In the genomic region with DNA sequence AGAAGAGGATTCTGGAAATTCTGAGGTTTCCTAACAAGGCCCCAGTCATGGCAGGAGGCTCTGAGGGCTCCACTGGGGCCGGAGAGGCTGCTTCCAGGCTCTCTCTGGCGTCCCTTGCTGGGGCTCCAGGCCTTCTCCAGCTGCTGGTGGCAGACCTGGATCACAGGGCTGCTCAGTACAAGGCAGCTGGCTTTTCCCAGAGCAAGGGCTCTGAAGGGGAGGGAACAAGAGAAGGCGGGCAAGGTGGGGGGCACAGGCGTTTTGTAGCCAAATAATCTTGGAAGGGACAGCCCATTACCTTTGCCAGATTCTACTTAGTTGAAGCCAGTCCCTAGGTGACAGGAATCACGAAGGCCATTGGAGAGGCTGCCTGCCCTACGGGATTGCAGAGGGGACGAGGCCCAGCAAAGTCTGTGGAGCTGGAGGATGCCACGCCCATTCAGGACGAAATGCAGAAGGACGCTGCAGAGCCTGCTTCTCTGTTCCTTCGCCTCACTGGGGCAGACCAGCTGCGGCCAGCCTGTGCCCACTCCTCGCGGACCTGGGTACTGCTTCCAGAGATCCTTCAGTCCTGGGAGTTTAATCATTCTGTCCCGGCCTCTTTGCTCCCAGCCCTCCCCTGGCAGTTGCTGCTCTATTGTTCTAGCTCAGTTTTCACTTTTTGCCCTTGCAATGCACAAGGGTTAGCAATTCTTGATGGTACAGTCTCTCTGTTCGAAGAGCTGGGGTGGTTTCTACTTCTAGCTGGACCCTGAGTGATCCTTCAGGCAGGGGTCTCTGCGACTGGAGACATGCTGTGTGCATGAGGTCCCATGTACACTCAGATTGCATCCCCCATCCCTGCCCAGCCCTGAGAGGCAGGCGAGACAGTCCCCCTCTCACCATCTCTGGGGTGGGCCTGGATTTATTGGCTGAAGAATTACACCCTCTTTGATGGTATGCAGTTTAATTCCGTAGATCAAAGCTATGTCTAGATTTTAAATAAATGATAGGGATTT, we compare ENCODE assay signal across 30 cellular contexts.
A peak's percentile ranks its signal among the peaks of the same experiment; 100 is the strongest.
DNase-seq lines count a peak whose midpoint lies in the region; ATAC-seq, FAIRE-seq and TF ChIP-seq lines count a peak whose summit lies in the region.
"Had no signal": no experiment of that assay in that cellular context is flagged by ENCODE, and none has a peak within 500 bp of the region (broad histone marks: within the 10 kb centered on the region; RNA-seq: fewer than 3 reads in every experiment).

No MANE protein-coding gene starts in this region.

- TF ChIP-seq EP300 in SK-N-SH (IDR thresholded peaks at IDR 0.05; ENCODE audit: borderline replicate concordance in 1 of 2, low read depth in 1 of 2, low read length in 1 of 2), result no peak

- no peak for TF ChIP-seq CTCF in SK-N-SH (IDR thresholded peaks at IDR 0.05)

- no peak overlapping the region for H3K9ac ChIP-seq in SK-N-SH

- peaks cover 12% of the 10 kb centered on the region for H3K4me1 Mint-ChIP-seq in activated T-helper 2 cell treated with anti-CD3 and anti-CD28 coated beads, Interferon-gamma antibody, Interleukin-2, Interleukin-4, amounts not matched to agents 10 μg/mL and 5 μg/mL and 100 μg/mL, durations not matched to agents 14 hours and 24 hours and 36 hours (ENCODE audit: low read depth)

- DNase-seq in SK-N-SH (peak; percentile 4), iPS-NIHi11 (ENCODE audit: low spot score) (peak; percentile 5), sciatic nerve (ENCODE audit: low spot score) (peak; percentile 54), DMS79 treated with DMSO at 0.1 percent for 48 hours (lab: John Stamatoyannopoulos, UW) (no peak), activated T-cell treated with anti-CD3 and anti-CD28 coated beads for 4 hours (no peak), GM12891 (ENCODE audit: insufficient read length, low spot score) (no peak)
- peak; percentile 2 for DNase-seq in activated T-helper 2 cell treated with anti-CD3 and anti-CD28 coated beads, Interferon-gamma antibody, Interleukin-2, Interleukin-4, amounts not matched to agents 10 μg/mL and 5 μg/mL and 100 μg/mL, durations not matched to agents 14 hours and 24 hours and 36 hours (ENCODE audit: low spot score)
- DNase-seq: activated CD4-positive, alpha-beta T cell treated with anti-CD3 and anti-CD28 coated beads, Interleukin-2, amount 10 ng/mL, durations not matched to agents 7 days and 5 days; activated effector memory CD4-positive, alpha-beta T cell treated with anti-CD3 and anti-CD28 coated beads, Interleukin-2, amount 50 U/mL, for 16 hours; CD8-positive, alpha-beta memory T cell; DMS53; GF-D8; immature natural killer cell; MM.1S; NCI-H1436 treated with DMSO at 0.1 percent for 48 hours; NCI-H2171; NCI-H748 treated with DMSO at 0.1 percent for 48 hours; SHP77 treated with DMSO at 0.1 percent for 48 hours; spleen; stimulated activated CD4-positive, alpha-beta T cell treated with anti-CD3 and anti-CD28 coated beads, Interleukin-4, amount 100 ng/mL, for 24 hours; T-helper 1 cell had no signal

- ATAC-seq in SK-N-SH treated with all-trans-retinoic acid at 6 μM for 48 hours (no peak; the same call in 2 of the 3 replicates), sciatic nerve (no peak)

- no peaks in the 10 kb centered on the region for H3K9me2 ChIP-seq in SK-N-SH

- no peak overlapping the region for H3K4me3 Mint-ChIP-seq in activated T-helper 2 cell treated with anti-CD3 and anti-CD28 coated beads, Interferon-gamma antibody, Interleukin-2, Interleukin-4, amounts not matched to agents 10 μg/mL and 5 μg/mL and 100 μg/mL, durations not matched to agents 14 hours and 24 hours and 36 hours (ENCODE audit: low read depth)
- H3K4me3 Mint-ChIP-seq: activated CD4-positive, alpha-beta T cell treated with anti-CD3 and anti-CD28 coated beads, Interleukin-2, amount 10 ng/mL, durations not matched to agents 7 days and 5 days; brain; CD8-positive, alpha-beta memory T cell; immature natural killer cell; stimulated activated naive CD8-positive, alpha-beta T cell treated with anti-CD3 and anti-CD28 coated beads, Interleukin-15, Interleukin-2, amounts not matched to agents 100 ng/mL and 50 ng/mL, for 24 hours had no signal

- H3K9me3 ChIP-seq in SK-N-SH, result no peaks in the 10 kb centered on the region
- H3K9me3 ChIP-seq: neutrophil, spleen, tibial nerve had no signal

- H3K27ac Mint-ChIP-seq in activated T-helper 2 cell treated with anti-CD3 and anti-CD28 coated beads, Interferon-gamma antibody, Interleukin-2, Interleukin-4, amounts not matched to agents 10 μg/mL and 5 μg/mL and 100 μg/mL, durations not matched to agents 14 hours and 24 hours and 36 hours, result no peak overlapping the region
- H3K27ac Mint-ChIP-seq: brain; CD8-positive, alpha-beta memory T cell; immature natural killer cell; stimulated activated naive CD8-positive, alpha-beta T cell treated with anti-CD3 and anti-CD28 coated beads, Interleukin-15, Interleukin-2, amounts not matched to agents 100 ng/mL and 50 ng/mL, for 24 hours had no signal

- 86% methylated on average over 18 of the region's 19 CpGs for WGBS in SK-N-SH (ENCODE audit: low lambda C conversion rate)

- H3K36me3 ChIP-seq in SK-N-SH (replicated peaks in 1 of 2; ENCODE audit: control insufficient read depth in 1 of 2, insufficient read depth in 2 of 2, low read length in 1 of 2), result no peaks in the 10 kb centered on the region
- H3K36me3 ChIP-seq: neutrophil, spleen, tibial nerve had no signal

- H3K27me3 ChIP-seq in SK-N-SH (ENCODE audit: insufficient read depth), result no peaks in the 10 kb centered on the region
- H3K27me3 ChIP-seq: neutrophil, spleen, tibial nerve had no signal

- H4K20me1 ChIP-seq in SK-N-SH (ENCODE audit: insufficient read depth), result no peaks in the 10 kb centered on the region

- no peak for TF ChIP-seq RAD21 in SK-N-SH (IDR thresholded peaks at IDR 0.05; ENCODE audit: low read length)

- no peak overlapping the region for H2AFZ ChIP-seq in SK-N-SH (ENCODE audit: low read depth)

- FAIRE-seq in GM12891 (lab: Jason Lieb, UNC), result no peak
- FAIRE-seq: colon, endometrium had no signal

- H3K4me1 ChIP-seq in SK-N-SH (ENCODE audit: control insufficient read depth in 1 of 2, insufficient read depth in 2 of 2, low read depth in 1 of 2, low read length in 1 of 2), result no peaks in the 10 kb centered on the region
- H3K4me1 ChIP-seq: tibial nerve had no signal

- no peak overlapping the region for H3K4me3 ChIP-seq in SK-N-SH (ENCODE audit: low read depth in 2 of 2, low read length in 1 of 2)
- H3K4me3 ChIP-seq: spleen, tibial nerve had no signal

- H3F3A ChIP-seq in SK-N-SH (replicated peaks; ENCODE audit: insufficient read depth), result no peaks in the 10 kb centered on the region

- no peak overlapping the region for H3K4me2 ChIP-seq in SK-N-SH

- POLR2A ChIA-PET in SK-N-SH (lab: Yijun Ruan, JAX), result no interaction called here

- peaks cover 4% of the 10 kb centered on the region for H3K36me3 Mint-ChIP-seq in activated T-helper 2 cell treated with anti-CD3 and anti-CD28 coated beads, Interferon-gamma antibody, Interleukin-2, Interleukin-4, amounts not matched to agents 10 μg/mL and 5 μg/mL and 100 μg/mL, durations not matched to agents 14 hours and 24 hours and 36 hours (ENCODE audit: low read depth)
- H3K36me3 Mint-ChIP-seq: brain; CD8-positive, alpha-beta memory T cell; immature natural killer cell had no signal

- TF ChIP-seq POLR2A in GM12891 (IDR thresholded peaks at IDR 0.05; ENCODE audit: low read depth, low read length), result no peak

- peaks cover 5% of the 10 kb centered on the region for H3K9me3 Mint-ChIP-seq in activated T-helper 2 cell treated with anti-CD3 and anti-CD28 coated beads, Interferon-gamma antibody, Interleukin-2, Interleukin-4, amounts not matched to agents 10 μg/mL and 5 μg/mL and 100 μg/mL, durations not matched to agents 14 hours and 24 hours and 36 hours
- H3K9me3 Mint-ChIP-seq: CD8-positive, alpha-beta memory T cell; stimulated activated naive CD8-positive, alpha-beta T cell treated with anti-CD3 and anti-CD28 coated beads, Interleukin-15, Interleukin-2, amounts not matched to agents 100 ng/mL and 50 ng/mL, for 24 hours had no signal

- H3K27ac ChIP-seq in SK-N-SH (ENCODE audit: low read depth in 2 of 2, low read length in 1 of 2), result no peak overlapping the region
- H3K27ac ChIP-seq: 22Rv1, neutrophil, spleen, tibial nerve, VCaP had no signal

- intact Hi-C loops in activated T-helper 2 cell treated with anti-CD3 and anti-CD28 coated beads, Interferon-gamma antibody, Interleukin-2, Interleukin-4, amounts not matched to agents 10 μg/mL and 5 μg/mL and 100 μg/mL, durations not matched to agents 14 hours and 24 hours and 36 hours (cut with micrococcal nuclease), result no loop called here
- intact Hi-C loops in sciatic nerve (cut with DNase I), result loop anchor here (1.0 kb wide), 1 partner anchor 61 kb away; no protein-coding TSS in a partner anchor

- no peaks in the 10 kb centered on the region for H3K79me2 ChIP-seq in SK-N-SH (ENCODE audit: insufficient read depth)

- CTCF ChIA-PET in SK-N-SH (lab: Yijun Ruan, JAX), result interaction anchor here (1.1 to 1.3 kb wide), 2 partner anchors 9 to 45 kb away, joined by 3 read pairs; no protein-coding TSS in a partner anchor

- H3K27me3 Mint-ChIP-seq in activated T-helper 2 cell treated with anti-CD3 and anti-CD28 coated beads, Interferon-gamma antibody, Interleukin-2, Interleukin-4, amounts not matched to agents 10 μg/mL and 5 μg/mL and 100 μg/mL, durations not matched to agents 14 hours and 24 hours and 36 hours (ENCODE audit: low read depth), result no peaks in the 10 kb centered on the region
- H3K27me3 Mint-ChIP-seq: CD8-positive, alpha-beta memory T cell; stimulated activated naive CD8-positive, alpha-beta T cell treated with anti-CD3 and anti-CD28 coated beads, Interleukin-15, Interleukin-2, amounts not matched to agents 100 ng/mL and 50 ng/mL, for 24 hours had no signal

TF ChIP-seq in SK-N-SH, 30 proteins besides CTCF, POLR2A, EP300 and RAD21 (continues in another document):
- no peak for TF ChIP-seq JUND (IDR thresholded peaks at IDR 0.05)
- TF ChIP-seq, protein P1, sequence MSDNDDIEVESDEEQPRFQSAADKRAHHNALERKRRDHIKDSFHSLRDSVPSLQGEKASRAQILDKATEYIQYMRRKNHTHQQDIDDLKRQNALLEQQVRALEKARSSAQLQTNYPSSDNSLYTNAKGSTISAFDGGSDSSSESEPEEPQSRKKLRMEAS (IDR thresholded peaks at IDR 0.05; ENCODE audit: low read depth), result no peak
- no peak for TF ChIP-seq SMC3 (IDR thresholded peaks at IDR 0.05; ENCODE audit: low read depth, low read length)

TF ChIP-seq in SK-N-SH treated with all-trans-retinoic acid at 6 μM for 48 hours, 23 proteins besides CTCF, POLR2A, EP300 and RAD21 (continues in another document):
- TF ChIP-seq ZNF70 (CRISPR knock-in tag; IDR thresholded peaks at IDR 0.05) (no peak), SNAI2 (CRISPR knock-in tag; IDR thresholded peaks at IDR 0.05) (no peak), ZNF565 (CRISPR knock-in tag; conservative IDR thresholded peaks at IDR 0.05; ENCODE audit: low read depth) (no peak), ARNTL (CRISPR knock-in tag; IDR thresholded peaks at IDR 0.05; ENCODE audit: borderline replicate concordance, low read depth) (no peak), ESRRG (CRISPR knock-in tag; IDR thresholded peaks at IDR 0.05) (no peak)

TF ChIP-seq in GM12891, 5 proteins besides CTCF, POLR2A, EP300 and RAD21:
- TF ChIP-seq POLR2AphosphoS5 (IDR thresholded peaks at IDR 0.05; ENCODE audit: low read depth, low read length) (no peak), TAF1 (IDR thresholded peaks at IDR 0.05; ENCODE audit: low read depth, low read length) (no peak)

Comparison
In these comparisons a context has a peak if more than half of its experiments do, and no peak if none do; other contexts are left out.
1. DNase-seq: peak in SK-N-SH (single experiment), activated T-helper 2 cell treated with anti-CD3 and anti-CD28 coated beads, Interferon-gamma antibody, Interleukin-2, Interleukin-4, amounts not matched to agents 10 μg/mL and 5 μg/mL and 100 μg/mL, durations not matched to agents 14 hours and 24 hours and 36 hours (single experiment), iPS-NIHi11 (single experiment) and sciatic nerve (single experiment); none in DMS79 treated with DMSO at 0.1 percent for 48 hours (single experiment), activated T-cell treated with anti-CD3 and anti-CD28 coated beads for 4 hours (single experiment) and GM12891 (single experiment).